Comparison of ENCODE assay signal across 32 cellular contexts in genomic region chr12:130134563-130134915, GRCh38. TPM values are rescaled to one million over a fixed set of nuclear protein-coding genes. Genes with fewer than 3 reads are reported as not detected.
"Had no signal": no experiment of that assay in that cellular context is flagged by ENCODE, and none has a peak within 500 bp of the region (broad histone marks: within the 10 kb centered on the region; RNA-seq: fewer than 3 reads in every experiment).

No MANE protein-coding gene starts in this region.

- H3K36me3 Mint-ChIP-seq: IgD-negative memory B cell, T-cell had no signal

- H3K4me2 ChIP-seq: KMS-11, SK-N-SH had no signal

- H3K9me3 ChIP-seq: SK-N-SH had no signal

- ATAC-seq: HepG2, K562, Panc1, PC-3, T-cell had no signal

- H3K9ac ChIP-seq: KMS-11, SK-N-SH had no signal

- H3K27ac ChIP-seq: KMS-11, RWPE1 had no signal

- H3K27ac Mint-ChIP-seq: IgD-negative memory B cell, T-cell had no signal

- H3K4me3 ChIP-seq: K562 had no signal

- DNase-seq: Kasumi-1; MV-4-11; NCI-H1092; NCI-H1105 treated with DMSO at 0.1 percent for 48 hours; NCI-H1417 treated with DMSO at 0.1 percent for 48 hours; NCI-H146; NCI-H1694 treated with DMSO at 0.1 percent for 48 hours; NCI-H1930; NCI-H2081 treated with DMSO at 0.1 percent for 48 hours; NCI-H2171; NCI-H226; NCI-H446; NCI-H510A; NCI-H524 treated with DMSO at 0.1 percent for 48 hours; NCI-H69; NCI-H774; NK-92 treated with Interleukin-12 subunit alpha and Interleukin-12 subunit beta, amount 100 ng/mL, for 24 hours; PC-3; SHP77; SK-N-SH; SW 1271; T-cell had no signal

- H3K4me3 Mint-ChIP-seq: T-cell had no signal

- H3K4me1 Mint-ChIP-seq: IgD-negative memory B cell had no signal

RNA-seq across cellular contexts. Expression of gene FZD10, which starts 27.7 kb away (rescaled TPM):
- total RNA-seq: HepG2, HT1080, K562, MCF 10A, OCI-LY7, PC-3, SK-MEL-5, T-cell had no signal
- polyA plus RNA-seq: HepG2, IgD-negative memory B cell, K562, SK-N-SH had no signal
